In genomic region chr17:27609606-27610303, GRCh38 we compare ENCODE assay signal across 8 cellular contexts. TPM values are rescaled to one million over a fixed set of nuclear protein-coding genes. Genes with fewer than 3 reads are reported as not detected.
DNase-seq lines count a peak whose midpoint lies in the region; ATAC-seq and TF ChIP-seq lines count a peak whose summit lies in the region.

No MANE protein-coding gene starts in this region.

- TF ChIP-seq POLR2A in erythroblast (IDR thresholded peaks at IDR 0.05; ENCODE audit: low read length), result no peak
- TF ChIP-seq POLR2A in lower leg skin (IDR thresholded peaks at IDR 0.05), result no peak

- TF ChIP-seq CTCF in neural crest cell (conservative IDR thresholded peaks at IDR 0.05) (peak; percentile 54), lower leg skin (IDR thresholded peaks at IDR 0.05) (no peak)

- no peaks in the 10 kb centered on the region for H3K27me3 Mint-ChIP-seq in activated naive CD4-positive, alpha-beta T cell treated with anti-CD3 and anti-CD28 coated beads for 36 hours (ENCODE audit: low read depth)
- H3K27me3 Mint-ChIP-seq in neural crest cell (ENCODE audit: low read depth), result no peaks in the 10 kb centered on the region

- no peak overlapping the region for H3K4me3 ChIP-seq in lower leg skin (ENCODE audit: low read depth, poor library complexity, severe bottlenecking)

- peaks cover 24% of the 10 kb centered on the region for H3K4me1 Mint-ChIP-seq in activated naive CD4-positive, alpha-beta T cell treated with anti-CD3 and anti-CD28 coated beads for 36 hours (ENCODE audit: low read depth)
- no peaks in the 10 kb centered on the region for H3K4me1 Mint-ChIP-seq in neural crest cell

- 80 to 87% methylated on average over 11 of the region's 11 CpGs for WGBS in lower leg skin, 2 donors

- no peak overlapping the region for H3K27ac Mint-ChIP-seq in activated naive CD4-positive, alpha-beta T cell treated with anti-CD3 and anti-CD28 coated beads for 36 hours
- no peak overlapping the region for H3K27ac Mint-ChIP-seq in neural crest cell (ENCODE audit: unreplicated experiment)

- CTCF ChIA-PET in activated naive CD4-positive, alpha-beta T cell treated with anti-CD3 and anti-CD28 coated beads for 36 hours (lab: Charles Lee), result interaction anchor here (0.6 to 8.6 kb wide), 13 partner anchors 10 to 229 kb away, joined by 3 to 87 read pairs (median 3); partner anchors contain the start of gene LGALS9

- ATAC-seq in HG02763 (IDR thresholded peaks at IDR 0.05; ENCODE audit: unreplicated experiment), result no peak

- no peak overlapping the region for H3K4me3 Mint-ChIP-seq in activated naive CD4-positive, alpha-beta T cell treated with anti-CD3 and anti-CD28 coated beads for 36 hours
- H3K4me3 Mint-ChIP-seq in neural crest cell, result no peak overlapping the region

- DNase-seq in activated naive CD4-positive, alpha-beta T cell treated with anti-CD3 and anti-CD28 coated beads for 36 hours, result peak; percentile 41
- no peak for DNase-seq in activated naive CD4-positive, alpha-beta T cell (lab: John Stamatoyannopoulos, UW)
- DNase-seq in OCI-M1 (lab: John Stamatoyannopoulos, UW) (peak; percentile 36), erythroblast (lab: John Stamatoyannopoulos, UW) (peak; percentile 65 to 67), neural crest cell (ENCODE audit: low read depth, low spot score) (no peak), NCI-H774 (lab: John Stamatoyannopoulos, UW) (no peak), lower leg skin (ENCODE audit: low spot score in 2 of 2) (no peak)

- peaks cover 66% of the 10 kb centered on the region for H3K36me3 Mint-ChIP-seq in activated naive CD4-positive, alpha-beta T cell treated with anti-CD3 and anti-CD28 coated beads for 36 hours (ENCODE audit: low read depth)
- H3K36me3 Mint-ChIP-seq in neural crest cell (ENCODE audit: low read depth), result peaks cover 2% of the 10 kb centered on the region

- H3K9me3 Mint-ChIP-seq in activated naive CD4-positive, alpha-beta T cell treated with anti-CD3 and anti-CD28 coated beads for 36 hours, result no peaks in the 10 kb centered on the region
- H3K9me3 Mint-ChIP-seq in neural crest cell, result no peaks in the 10 kb centered on the region

- intact Hi-C loops in activated naive CD4-positive, alpha-beta T cell treated with anti-CD3 and anti-CD28 coated beads for 36 hours (cut with micrococcal nuclease), result no loop called here
- intact Hi-C loops in lower leg skin (cut with DNase I; ENCODE audit: low total_unique reads), result no loop called here

RNA-seq across cellular contexts. Expression of gene LGALS9, which starts 21.2 kb away (rescaled TPM):
- total RNA-seq in activated naive CD4-positive, alpha-beta T cell treated with anti-CD3 and anti-CD28 coated beads for 36 hours, result 10 to 100 TPM; 80.2 to 81.1 TPM
- 0.84 and 2.1 TPM in 2 replicates for total RNA-seq in neural crest cell
- 10 to 100 TPM in 2 of 4 donors, 1 to 10 TPM in 2; 3.4 to 15.5 (median 9.5) TPM for total RNA-seq in lower leg skin

Comparison
In these comparisons a context has a peak if more than half of its experiments do, and no peak if none do; other contexts are left out.
1. DNase-seq: peak in activated naive CD4-positive, alpha-beta T cell treated with anti-CD3 and anti-CD28 coated beads for 36 hours (single experiment), OCI-M1 (single experiment) and erythroblast (2 of 2); none in activated naive CD4-positive, alpha-beta T cell (0 of 4), neural crest cell (single experiment), NCI-H774 (single experiment) and lower leg skin (0 of 2).
2. RNA of gene LGALS9, which starts 21.2 kb away (total RNA-seq): 80.2 to 81.1 TPM in activated naive CD4-positive, alpha-beta T cell treated with anti-CD3 and anti-CD28 coated beads for 36 hours; 3.4 to 15.5 TPM in lower leg skin and 0.84 to 2.1 TPM in neural crest cell; every median in the first group is over 4 times any median in the second.